In the genomic region with DNA sequence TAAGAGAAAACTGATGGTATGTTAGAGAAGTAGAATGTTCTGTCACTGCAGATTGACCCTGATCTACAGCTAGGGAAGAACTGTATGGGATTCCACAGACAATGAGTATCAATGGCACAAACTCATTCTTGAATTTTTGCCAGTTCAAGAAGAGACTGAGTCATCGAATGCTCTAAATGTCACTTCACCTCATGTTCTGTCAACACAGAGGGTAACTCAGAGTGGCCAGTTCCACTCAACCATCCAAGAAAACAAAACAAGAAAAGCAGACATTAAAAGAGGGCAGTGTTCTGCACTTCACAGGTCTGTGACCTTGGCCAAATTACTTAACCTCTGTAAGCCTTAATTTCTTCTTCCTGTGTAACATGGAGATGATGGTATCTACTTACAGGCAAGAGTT, we compare ENCODE assay signal across 14 cellular contexts.
DNase-seq lines count a peak whose midpoint lies in the region; ATAC-seq and TF ChIP-seq lines count a peak whose summit lies in the region.
"Had no signal": no experiment of that assay in that cellular context is flagged by ENCODE, and none has a peak within 500 bp of the region (broad histone marks: within the 10 kb centered on the region; RNA-seq: fewer than 3 reads in every experiment).

No MANE protein-coding gene starts in this region.

- TF ChIP-seq CTCF in SK-N-SH (IDR thresholded peaks at IDR 0.05) (no peak), body of pancreas (IDR thresholded peaks at IDR 0.05) (no peak)
- no peak for TF ChIP-seq CTCF in CD4-positive, alpha-beta T cell (IDR thresholded peaks at IDR 0.05)

- no peak overlapping the region for H3K4me2 ChIP-seq in SK-N-SH

- ATAC-seq in body of pancreas: no peak
- ATAC-seq in CD4-positive, alpha-beta T cell (ENCODE audit: poor library complexity): no peak
- ATAC-seq: foreskin keratinocyte, left colon, WTC11 had no signal

- no peaks in the 10 kb centered on the region for H3F3A ChIP-seq in SK-N-SH (replicated peaks; ENCODE audit: insufficient read depth)

- TF ChIP-seq EP300 in SK-N-SH (IDR thresholded peaks at IDR 0.05; ENCODE audit: borderline replicate concordance in 1 of 2, low read depth in 1 of 2, low read length in 1 of 2): no peak

- POLR2A ChIA-PET in SK-N-SH (lab: Yijun Ruan, JAX): no interaction called here
- POLR2A ChIA-PET in CD4-positive, alpha-beta T cell (lab: Charles Lee): no interaction called here

- H2AFZ ChIP-seq in SK-N-SH (ENCODE audit: low read depth): no peak overlapping the region

- no peak overlapping the region for H3K27ac Mint-ChIP-seq in CD4-positive, alpha-beta T cell
- H3K27ac Mint-ChIP-seq: nephron, WTC11 had no signal

- CTCF ChIA-PET in SK-N-SH (lab: Yijun Ruan, JAX): no interaction called here
- CTCF ChIA-PET in CD4-positive, alpha-beta T cell (lab: Charles Lee): no interaction called here

- no peaks in the 10 kb centered on the region for H3K36me3 Mint-ChIP-seq in CD4-positive, alpha-beta T cell (ENCODE audit: low read depth)
- H3K36me3 Mint-ChIP-seq: WTC11 had no signal

- no peaks in the 10 kb centered on the region for H3K4me1 Mint-ChIP-seq in CD4-positive, alpha-beta T cell (ENCODE audit: low read depth)

- no peaks in the 10 kb centered on the region for H3K9me3 ChIP-seq in SK-N-SH
- H3K9me3 ChIP-seq in body of pancreas: no peaks in the 10 kb centered on the region
- no peaks in the 10 kb centered on the region for H3K9me3 ChIP-seq in CD4-positive, alpha-beta T cell (ENCODE audit: control insufficient read depth, low read length)

- TF ChIP-seq RAD21 in SK-N-SH (IDR thresholded peaks at IDR 0.05; ENCODE audit: low read length): no peak

- H3K4me1 ChIP-seq in SK-N-SH (ENCODE audit: control insufficient read depth in 1 of 2, insufficient read depth in 2 of 2, low read depth in 1 of 2, low read length in 1 of 2) (peaks cover 0 to 8% of the 10 kb centered on the region in 2 experiments; a peak in 1 of 4 replicates), body of pancreas (no peaks in the 10 kb centered on the region)
- H3K4me1 ChIP-seq: foreskin keratinocyte had no signal

- 50% methylated on average over 1 of the region's 1 CpG for WGBS in SK-N-SH (ENCODE audit: low lambda C conversion rate)
- 42 to 61% methylated on average over 1 of the region's 1 CpG for WGBS in body of pancreas, 2 donors

- no peaks in the 10 kb centered on the region for H3K27me3 Mint-ChIP-seq in CD4-positive, alpha-beta T cell

- no peak overlapping the region for H3K27ac ChIP-seq in SK-N-SH (ENCODE audit: low read depth in 2 of 2, low read length in 1 of 2)
- no peak overlapping the region for H3K27ac ChIP-seq in body of pancreas
- H3K27ac ChIP-seq in CD4-positive, alpha-beta T cell (ENCODE audit: low read depth, low read length): no peak overlapping the region
- H3K27ac ChIP-seq: foreskin keratinocyte had no signal

- DNase-seq in AG08396 (ENCODE audit: low spot score) (peak; percentile 20), GM03348 (ENCODE audit: low spot score) (peak; percentile 24), SK-N-SH (no peak), hepatic stellate cell (ENCODE audit: low spot score) (peak; percentile 9), body of pancreas (no peak), hippocampal formation (lab: John Stamatoyannopoulos, UW) (no peak), NCI-H524 (lab: John Stamatoyannopoulos, UW) (no peak)
- DNase-seq in CD4-positive, alpha-beta T cell: no peak
- DNase-seq: activated gamma-delta T cell, left colon, SIG-M5 had no signal

- intact Hi-C loops in body of pancreas (cut with DNase I): no loop called here
- intact Hi-C loops in CD4-positive, alpha-beta T cell (cut with DNase I, micrococcal nuclease): no loop called here

- no peaks in the 10 kb centered on the region for H3K79me2 ChIP-seq in SK-N-SH (ENCODE audit: insufficient read depth)

- H4K20me1 ChIP-seq in SK-N-SH (ENCODE audit: insufficient read depth): no peaks in the 10 kb centered on the region

- no peaks in the 10 kb centered on the region for H3K27me3 ChIP-seq in SK-N-SH (ENCODE audit: insufficient read depth)
- H3K27me3 ChIP-seq in body of pancreas: no peaks in the 10 kb centered on the region
- no peaks in the 10 kb centered on the region for H3K27me3 ChIP-seq in CD4-positive, alpha-beta T cell (ENCODE audit: control insufficient read depth, insufficient read depth, low read length)
- H3K27me3 ChIP-seq: foreskin keratinocyte had no signal

- H3K9me2 ChIP-seq in SK-N-SH: 0 out of 2 replicates have a peak, but pooled peaks cover 3% of the 10 kb centered on the region

- H3K9ac ChIP-seq in SK-N-SH: no peak overlapping the region

- no peak for TF ChIP-seq POLR2A in body of pancreas (IDR thresholded peaks at IDR 0.05)

- no peak overlapping the region for H3K4me3 Mint-ChIP-seq in CD4-positive, alpha-beta T cell
- H3K4me3 Mint-ChIP-seq: nephron, WTC11 had no signal

- no peak overlapping the region for H3K4me3 ChIP-seq in SK-N-SH (ENCODE audit: low read depth in 2 of 2, low read length in 1 of 2)
- no peak overlapping the region for H3K4me3 ChIP-seq in body of pancreas

- no peaks in the 10 kb centered on the region for H3K9me3 Mint-ChIP-seq in CD4-positive, alpha-beta T cell
- H3K9me3 Mint-ChIP-seq: WTC11 had no signal

- H3K36me3 ChIP-seq in SK-N-SH (replicated peaks in 1 of 2; ENCODE audit: control insufficient read depth in 1 of 2, insufficient read depth in 2 of 2, low read length in 1 of 2) (no peaks in the 10 kb centered on the region), body of pancreas (replicated peaks in 1 of 2; ENCODE audit: insufficient read depth in 1 of 2, low read depth in 2 of 2) (no peaks in the 10 kb centered on the region)

TF ChIP-seq in SK-N-SH, 30 proteins besides CTCF, POLR2A, EP300 and RAD21:
- peak; percentile 23; the same call in 1 of the 2 replicates for TF ChIP-seq TCF12 (IDR thresholded peaks at IDR 0.05)
- peak; percentile 48 for TF ChIP-seq NFIC (IDR thresholded peaks at IDR 0.05; ENCODE audit: borderline replicate concordance)
- no peak for TF ChIP-seq FOXM1 (IDR thresholded peaks at IDR 0.05; ENCODE audit: low read depth)
- peak; percentile 41; the same call in 1 of the 2 replicates for TF ChIP-seq FOSL2 (IDR thresholded peaks at IDR 0.05; ENCODE audit: borderline replicate concordance, low read depth)
- peak; percentile 38; the same call in 1 of the 2 replicates for TF ChIP-seq JUND (IDR thresholded peaks at IDR 0.05)
- TF ChIP-seq USF2 (IDR thresholded peaks at IDR 0.05; ENCODE audit: borderline replicate concordance, low read depth, low read length): no peak
- no peak for TF ChIP-seq TAF1 (IDR thresholded peaks at IDR 0.05; ENCODE audit: borderline replicate concordance, low read depth, low read length)

Comparison
In these comparisons a context has a peak if more than half of its experiments do, and no peak if none do; other contexts are left out.
1. DNase-seq: peak in AG08396 (single experiment), GM03348 (single experiment) and hepatic stellate cell (single experiment); none in SK-N-SH (single experiment), body of pancreas (0 of 4), CD4-positive, alpha-beta T cell (0 of 10), hippocampal formation (0 of 2) and NCI-H524 (0 of 2).